ENCODE assay signal across 8 cellular contexts in the genomic region with DNA sequence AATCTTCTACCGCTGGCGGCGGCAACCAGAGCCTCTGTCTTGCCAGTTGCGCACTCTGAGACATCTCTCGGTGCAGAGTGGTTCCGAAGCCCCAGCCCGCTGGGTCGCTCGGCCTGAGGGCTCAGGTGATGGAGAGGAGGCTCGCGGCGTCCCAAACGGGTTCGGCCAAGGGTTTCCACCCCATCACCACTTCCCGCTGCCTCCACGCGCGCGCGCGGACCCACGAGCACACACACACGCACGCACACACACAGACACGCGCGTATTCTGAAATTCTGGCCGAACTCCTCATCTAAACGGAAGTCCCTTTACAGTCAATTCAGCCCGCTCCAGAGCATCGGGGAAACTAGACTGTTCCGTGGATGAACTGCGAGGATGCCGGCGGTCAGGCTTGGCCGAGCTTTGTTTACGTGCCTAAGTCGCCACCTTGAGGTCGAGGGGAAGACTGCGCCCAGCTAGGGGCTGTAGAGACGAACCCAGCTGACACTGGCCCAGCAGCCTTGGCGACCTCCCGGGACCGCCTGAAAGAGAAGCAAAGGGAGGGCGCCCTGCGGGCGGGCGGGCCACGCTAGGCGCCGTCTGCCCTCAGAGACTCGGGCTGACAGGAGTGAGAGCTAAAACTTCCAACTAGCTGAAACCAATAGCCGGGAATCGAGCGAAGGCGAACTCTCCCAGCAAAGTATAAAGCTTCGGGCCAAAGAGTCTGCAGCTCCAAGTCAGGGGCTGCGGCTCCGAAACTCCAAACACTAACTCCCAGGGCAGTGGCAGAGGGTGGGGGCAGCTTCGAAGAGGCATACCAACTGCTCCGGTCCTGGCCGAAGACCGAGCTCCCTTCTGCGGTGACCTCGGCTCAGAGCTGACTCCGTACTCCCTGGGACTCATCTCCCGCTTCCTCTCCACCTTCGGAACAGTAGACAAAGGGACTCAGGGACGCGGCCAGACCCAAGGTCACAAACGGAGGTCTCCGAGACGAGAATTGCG.
DNase-seq lines count a peak whose midpoint lies in the region; ATAC-seq and TF ChIP-seq lines count a peak whose summit lies in the region.

No MANE protein-coding gene starts in this region.

- TF ChIP-seq CTCF in WERI-Rb-1 (IDR thresholded peaks at IDR 0.05; ENCODE audit: low read depth, low read length), result peak; percentile 89

- no peak overlapping the region for H3K27ac ChIP-seq in WERI-Rb-1

- H3K4me3 ChIP-seq in WERI-Rb-1 (ENCODE audit: low read depth, low read length), result peak overlapping the region; percentile 43

- H3K9me3 ChIP-seq in WERI-Rb-1 (ENCODE audit: severe bottlenecking), result no peaks in the 10 kb centered on the region

- H3K36me3 ChIP-seq in WERI-Rb-1, result no peaks in the 10 kb centered on the region

- intact Hi-C loops in left colon (cut with DNase I, micrococcal nuclease), result loop anchor here in 1 of 2 donors (10.0 kb wide), 2 partner anchors 969 to 1289 kb away; no protein-coding TSS in a partner anchor

- H3K27me3 ChIP-seq in WERI-Rb-1 (ENCODE audit: insufficient read depth, low read depth, severe bottlenecking), result peaks cover 11% of the 10 kb centered on the region

- DNase-seq in Ammon's horn (ENCODE audit: low spot score), result peak; percentile 96
- DNase-seq in NCI-H2171 treated with DMSO at 0.1 percent for 48 hours (lab: John Stamatoyannopoulos, UW), result peak; percentile 10
- peak; percentile 89 for DNase-seq in WERI-Rb-1
- peak; percentile 93 for DNase-seq in dedifferentiated amniotic fluid mesenchymal stem cell (ENCODE audit: extremely low spot score)
- peak; percentile 77 to 88 for DNase-seq in left colon
- peak; percentile 21 to 46 for DNase-seq in stimulated activated CD4-positive, alpha-beta T cell treated with anti-CD3 and anti-CD28 coated beads, Interleukin-1b, Interleukin-23, amount 100 ng/mL, for 4 hours (ENCODE audit: low read depth in 2 of 2)

- ATAC-seq in GM19025 (IDR thresholded peaks at IDR 0.05; ENCODE audit: low read depth, unreplicated experiment), result peak; percentile 100
- ATAC-seq in HG03159 (IDR thresholded peaks at IDR 0.05; ENCODE audit: unreplicated experiment), result peak; percentile 99
- ATAC-seq in left colon, result peak; percentile 99

Comparison
In these comparisons a context has a peak if more than half of its experiments do, and no peak if none do; other contexts are left out.
1. DNase-seq: peak in every context shown above with its lines; median percentile 96 in Ammon's horn; 93 in dedifferentiated amniotic fluid mesenchymal stem cell; 89 in WERI-Rb-1; 82 in left colon; 34 in stimulated activated CD4-positive, alpha-beta T cell treated with anti-CD3 and anti-CD28 coated beads, Interleukin-1b, Interleukin-23, amount 100 ng/mL, for 4 hours; 10 in NCI-H2171 treated with DMSO at 0.1 percent for 48 hours.